Comparison of ENCODE assay signal across 3 cellular contexts in genomic region chr5:62979472-62979871, GRCh38.
TF ChIP-seq lines count a peak whose summit lies in the region.

No MANE protein-coding gene starts in this region.

TF ChIP-seq in A549, 52 proteins besides CTCF, POLR2A, EP300 and RAD21 (continued from another document):
- TF ChIP-seq NPAS2 (CRISPR knock-in tag; IDR thresholded peaks at IDR 0.05; ENCODE audit: borderline replicate concordance) (no peak), ZC3H11A (IDR thresholded peaks at IDR 0.05) (no peak)

TF ChIP-seq in GM23338, 12 proteins besides CTCF, POLR2A, EP300 and RAD21 (continued from another document):
- no peak for TF ChIP-seq EZH2phosphoT487 (IDR thresholded peaks at IDR 0.05; ENCODE audit: unreplicated experiment)
- no peak for TF ChIP-seq REST (IDR thresholded peaks at IDR 0.05; ENCODE audit: unreplicated experiment)
- TF ChIP-seq POLR2AphosphoS5 (IDR thresholded peaks at IDR 0.05; ENCODE audit: low read depth) = no peak
- TF ChIP-seq, protein P1, sequence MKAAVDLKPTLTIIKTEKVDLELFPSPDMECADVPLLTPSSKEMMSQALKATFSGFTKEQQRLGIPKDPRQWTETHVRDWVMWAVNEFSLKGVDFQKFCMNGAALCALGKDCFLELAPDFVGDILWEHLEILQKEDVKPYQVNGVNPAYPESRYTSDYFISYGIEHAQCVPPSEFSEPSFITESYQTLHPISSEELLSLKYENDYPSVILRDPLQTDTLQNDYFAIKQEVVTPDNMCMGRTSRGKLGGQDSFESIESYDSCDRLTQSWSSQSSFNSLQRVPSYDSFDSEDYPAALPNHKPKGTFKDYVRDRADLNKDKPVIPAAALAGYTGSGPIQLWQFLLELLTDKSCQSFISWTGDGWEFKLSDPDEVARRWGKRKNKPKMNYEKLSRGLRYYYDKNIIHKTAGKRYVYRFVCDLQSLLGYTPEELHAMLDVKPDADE (IDR thresholded peaks at IDR 0.05) = no peak
- no peak for TF ChIP-seq ZNF114 (CRISPR knock-in tag; IDR thresholded peaks at IDR 0.05)
- no peak for TF ChIP-seq NANOG (IDR thresholded peaks at IDR 0.05; ENCODE audit: borderline replicate concordance)
- TF ChIP-seq ZNF331 (CRISPR knock-in tag; IDR thresholded peaks at IDR 0.05; ENCODE audit: low read depth) = no peak
- no peak for TF ChIP-seq JUNB (IDR thresholded peaks at IDR 0.05; ENCODE audit: unreplicated experiment)
- no peak for TF ChIP-seq ZNF462 (CRISPR knock-in tag; IDR thresholded peaks at IDR 0.05)
TF ChIP-seq in GM23338: peak in this region for 0.

TF ChIP-seq in H1, 55 proteins besides CTCF, POLR2A, EP300 and RAD21:
- no peak for TF ChIP-seq CHD7 (IDR thresholded peaks at IDR 0.05; ENCODE audit: insufficient replicate concordance, low read length)
- peak; percentile 23; the same call in 1 of the 2 replicates for TF ChIP-seq MAFK (IDR thresholded peaks at IDR 0.05; ENCODE audit: low read depth, low read length)
